Comparison of ENCODE assay signal across 1 cellular context in the genomic region with DNA sequence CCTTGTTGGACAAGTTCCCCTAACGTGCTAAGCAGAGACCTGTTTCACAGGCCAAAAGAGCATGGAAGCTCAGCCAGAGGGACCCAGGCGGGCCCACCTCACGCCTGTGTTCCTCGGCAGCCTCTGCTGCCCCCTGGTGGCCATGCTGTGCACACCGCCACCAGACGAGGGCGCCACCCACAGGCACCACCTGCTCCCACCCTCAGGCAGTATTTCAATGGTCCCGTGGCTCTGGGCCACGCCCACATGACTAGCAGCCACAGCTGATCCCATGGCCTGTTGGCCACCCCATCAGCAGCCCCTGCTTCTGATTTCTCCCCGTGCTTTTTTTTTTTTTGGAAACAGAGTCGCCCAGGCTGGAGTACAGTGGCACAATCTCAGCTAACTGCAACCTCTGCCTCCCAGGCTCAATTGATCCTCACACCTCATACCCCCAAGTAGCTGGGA.
TF ChIP-seq lines count a peak whose summit lies in the region.

No MANE protein-coding gene starts in this region.

TF ChIP-seq in HEK293, 187 proteins besides CTCF, POLR2A, EP300 and RAD21 (continued from another document and continues in another):
- TF ChIP-seq, protein P1, sequence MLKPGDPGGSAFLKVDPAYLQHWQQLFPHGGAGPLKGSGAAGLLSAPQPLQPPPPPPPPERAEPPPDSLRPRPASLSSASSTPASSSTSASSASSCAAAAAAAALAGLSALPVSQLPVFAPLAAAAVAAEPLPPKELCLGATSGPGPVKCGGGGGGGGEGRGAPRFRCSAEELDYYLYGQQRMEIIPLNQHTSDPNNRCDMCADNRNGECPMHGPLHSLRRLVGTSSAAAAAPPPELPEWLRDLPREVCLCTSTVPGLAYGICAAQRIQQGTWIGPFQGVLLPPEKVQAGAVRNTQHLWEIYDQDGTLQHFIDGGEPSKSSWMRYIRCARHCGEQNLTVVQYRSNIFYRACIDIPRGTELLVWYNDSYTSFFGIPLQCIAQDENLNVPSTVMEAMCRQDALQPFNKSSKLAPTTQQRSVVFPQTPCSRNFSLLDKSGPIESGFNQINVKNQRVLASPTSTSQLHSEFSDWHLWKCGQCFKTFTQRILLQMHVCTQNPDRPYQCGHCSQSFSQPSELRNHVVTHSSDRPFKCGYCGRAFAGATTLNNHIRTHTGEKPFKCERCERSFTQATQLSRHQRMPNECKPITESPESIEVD (tag by site-specific recombination; IDR thresholded peaks at IDR 0.05): no peak
- TF ChIP-seq ZNF549 (tag by site-specific recombination; IDR thresholded peaks at IDR 0.05): no peak
- peak; percentile 85 for TF ChIP-seq EGR2 (tag by site-specific recombination; IDR thresholded peaks at IDR 0.05; ENCODE audit: low read depth)
- TF ChIP-seq ZNF19 (tag by site-specific recombination; IDR thresholded peaks at IDR 0.05; ENCODE audit: low read depth): no peak
- TF ChIP-seq ZNF24 (tag by site-specific recombination; IDR thresholded peaks at IDR 0.05): no peak
- TF ChIP-seq ZNF10 (tag by site-specific recombination; IDR thresholded peaks at IDR 0.05): 0 out of 2 replicates have a peak, but pooled peaks have one; percentile 31
- peak; percentile 56 for TF ChIP-seq ZIC2 (tag by site-specific recombination; IDR thresholded peaks at IDR 0.05)
- TF ChIP-seq KLF1 (tag by site-specific recombination; IDR thresholded peaks at IDR 0.05): peak; percentile 91
- TF ChIP-seq, protein P2, sequence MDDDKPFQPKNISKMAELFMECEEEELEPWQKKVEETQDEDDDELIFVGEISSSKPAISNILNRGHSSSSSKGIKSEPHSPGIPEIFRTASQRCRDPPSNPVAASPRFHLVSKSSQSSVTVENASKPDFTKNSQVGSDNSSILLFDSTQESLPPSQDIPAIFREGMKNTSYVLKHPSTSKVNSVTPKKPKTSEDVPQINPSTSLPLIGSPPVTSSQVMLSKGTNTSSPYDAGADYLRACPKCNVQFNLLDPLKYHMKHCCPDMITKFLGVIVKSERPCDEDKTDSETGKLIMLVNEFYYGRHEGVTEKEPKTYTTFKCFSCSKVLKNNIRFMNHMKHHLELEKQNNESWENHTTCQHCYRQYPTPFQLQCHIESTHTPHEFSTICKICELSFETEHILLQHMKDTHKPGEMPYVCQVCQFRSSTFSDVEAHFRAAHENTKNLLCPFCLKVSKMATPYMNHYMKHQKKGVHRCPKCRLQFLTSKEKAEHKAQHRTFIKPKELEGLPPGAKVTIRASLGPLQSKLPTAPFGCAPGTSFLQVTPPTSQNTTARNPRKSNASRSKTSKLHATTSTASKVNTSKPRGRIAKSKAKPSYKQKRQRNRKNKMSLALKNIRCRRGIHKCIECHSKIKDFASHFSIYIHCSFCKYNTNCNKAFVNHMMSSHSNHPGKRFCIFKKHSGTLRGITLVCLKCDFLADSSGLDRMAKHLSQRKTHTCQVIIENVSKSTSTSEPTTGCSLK (tag by site-specific recombination; IDR thresholded peaks at IDR 0.05): no peak
- no peak for TF ChIP-seq ZNF555 (tag by site-specific recombination; conservative IDR thresholded peaks at IDR 0.05)
- no peak for TF ChIP-seq ZNF112 (tag by site-specific recombination; IDR thresholded peaks at IDR 0.05)
- no peak for TF ChIP-seq ZNF350 (tag by site-specific recombination; IDR thresholded peaks at IDR 0.05)
- TF ChIP-seq, protein P3, sequence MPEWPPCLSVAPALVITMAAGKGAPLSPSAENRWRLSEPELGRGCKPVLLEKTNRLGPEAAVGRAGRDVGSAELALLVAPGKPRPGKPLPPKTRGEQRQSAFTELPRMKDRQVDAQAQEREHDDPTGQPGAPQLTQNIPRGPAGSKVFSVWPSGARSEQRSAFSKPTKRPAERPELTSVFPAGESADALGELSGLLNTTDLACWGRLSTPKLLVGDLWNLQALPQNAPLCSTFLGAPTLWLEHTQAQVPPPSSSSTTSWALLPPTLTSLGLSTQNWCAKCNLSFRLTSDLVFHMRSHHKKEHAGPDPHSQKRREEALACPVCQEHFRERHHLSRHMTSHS (tag by site-specific recombination; IDR thresholded peaks at IDR 0.05): no peak
- no peak; the same call in 1 of the 2 replicates for TF ChIP-seq WT1 (tag by site-specific recombination; IDR thresholded peaks at IDR 0.05)
- no peak for TF ChIP-seq REPIN1 (tag by site-specific recombination; IDR thresholded peaks at IDR 0.05; ENCODE audit: low read depth)
- TF ChIP-seq ZNF239 (tag by site-specific recombination; IDR thresholded peaks at IDR 0.05): no peak
- peak; percentile 98 for TF ChIP-seq KLF9 (tag by site-specific recombination; IDR thresholded peaks at IDR 0.05; ENCODE audit: low read depth)
- TF ChIP-seq ZBTB48 (tag by site-specific recombination; IDR thresholded peaks at IDR 0.05): no peak
- TF ChIP-seq ZNF37A (tag by site-specific recombination; IDR thresholded peaks at IDR 0.05): no peak
- peak; percentile 71 for TF ChIP-seq ZNF654 (tag by site-specific recombination; IDR thresholded peaks at IDR 0.05; ENCODE audit: low read depth)
- TF ChIP-seq ZBTB1 (tag by site-specific recombination; IDR thresholded peaks at IDR 0.05): no peak
- no peak for TF ChIP-seq ZNF792 (tag by site-specific recombination; IDR thresholded peaks at IDR 0.05)
- no peak for TF ChIP-seq ZNF837 (tag by site-specific recombination; IDR thresholded peaks at IDR 0.05)
- TF ChIP-seq ZNF514 (tag by site-specific recombination; IDR thresholded peaks at IDR 0.05): no peak
- TF ChIP-seq ZNF777 (tag by site-specific recombination; IDR thresholded peaks at IDR 0.05; ENCODE audit: borderline replicate concordance): no peak
- TF ChIP-seq KLF8 (tag by site-specific recombination; IDR thresholded peaks at IDR 0.05): peak; percentile 81; the same call in 1 of the 2 replicates
- TF ChIP-seq KLF7 (tag by site-specific recombination; IDR thresholded peaks at IDR 0.05; ENCODE audit: borderline replicate concordance): peak; percentile 71; the same call in 1 of the 2 replicates
- TF ChIP-seq ZNF140 (tag by site-specific recombination; IDR thresholded peaks at IDR 0.05): no peak
- TF ChIP-seq TCF7L2 (IDR thresholded peaks at IDR 0.05; ENCODE audit: borderline replicate concordance, low read depth, low read length): no peak
- TF ChIP-seq, protein P4, sequence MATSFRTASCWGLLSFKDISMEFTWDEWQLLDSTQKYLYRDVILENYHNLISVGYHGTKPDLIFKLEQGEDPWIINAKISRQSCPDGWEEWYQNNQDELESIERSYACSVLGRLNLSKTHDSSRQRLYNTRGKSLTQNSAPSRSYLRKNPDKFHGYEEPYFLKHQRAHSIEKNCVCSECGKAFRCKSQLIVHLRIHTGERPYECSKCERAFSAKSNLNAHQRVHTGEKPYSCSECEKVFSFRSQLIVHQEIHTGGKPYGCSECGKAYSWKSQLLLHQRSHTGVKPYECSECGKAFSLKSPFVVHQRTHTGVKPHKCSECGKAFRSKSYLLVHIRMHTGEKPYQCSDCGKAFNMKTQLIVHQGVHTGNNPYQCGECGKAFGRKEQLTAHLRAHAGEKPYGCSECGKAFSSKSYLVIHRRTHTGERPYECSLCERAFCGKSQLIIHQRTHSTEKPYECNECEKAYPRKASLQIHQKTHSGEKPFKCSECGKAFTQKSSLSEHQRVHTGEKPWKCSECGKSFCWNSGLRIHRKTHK (tag by site-specific recombination; IDR thresholded peaks at IDR 0.05): no peak
- no peak for TF ChIP-seq ZNF211 (tag by site-specific recombination; IDR thresholded peaks at IDR 0.05; ENCODE audit: low read depth)
- peak; percentile 65 for TF ChIP-seq ZNF341 (tag by site-specific recombination; IDR thresholded peaks at IDR 0.05; ENCODE audit: low read depth)
- TF ChIP-seq, protein P5, sequence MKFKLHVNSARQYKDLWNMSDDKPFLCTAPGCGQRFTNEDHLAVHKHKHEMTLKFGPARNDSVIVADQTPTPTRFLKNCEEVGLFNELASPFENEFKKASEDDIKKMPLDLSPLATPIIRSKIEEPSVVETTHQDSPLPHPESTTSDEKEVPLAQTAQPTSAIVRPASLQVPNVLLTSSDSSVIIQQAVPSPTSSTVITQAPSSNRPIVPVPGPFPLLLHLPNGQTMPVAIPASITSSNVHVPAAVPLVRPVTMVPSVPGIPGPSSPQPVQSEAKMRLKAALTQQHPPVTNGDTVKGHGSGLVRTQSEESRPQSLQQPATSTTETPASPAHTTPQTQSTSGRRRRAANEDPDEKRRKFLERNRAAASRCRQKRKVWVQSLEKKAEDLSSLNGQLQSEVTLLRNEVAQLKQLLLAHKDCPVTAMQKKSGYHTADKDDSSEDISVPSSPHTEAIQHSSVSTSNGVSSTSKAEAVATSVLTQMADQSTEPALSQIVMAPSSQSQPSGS (tag by site-specific recombination; IDR thresholded peaks at IDR 0.05; ENCODE audit: low read depth): no peak
- TF ChIP-seq ZNF501 (tag by site-specific recombination; IDR thresholded peaks at IDR 0.05): peak; percentile 73; the same call in 1 of the 2 replicates
- TF ChIP-seq, protein P6, sequence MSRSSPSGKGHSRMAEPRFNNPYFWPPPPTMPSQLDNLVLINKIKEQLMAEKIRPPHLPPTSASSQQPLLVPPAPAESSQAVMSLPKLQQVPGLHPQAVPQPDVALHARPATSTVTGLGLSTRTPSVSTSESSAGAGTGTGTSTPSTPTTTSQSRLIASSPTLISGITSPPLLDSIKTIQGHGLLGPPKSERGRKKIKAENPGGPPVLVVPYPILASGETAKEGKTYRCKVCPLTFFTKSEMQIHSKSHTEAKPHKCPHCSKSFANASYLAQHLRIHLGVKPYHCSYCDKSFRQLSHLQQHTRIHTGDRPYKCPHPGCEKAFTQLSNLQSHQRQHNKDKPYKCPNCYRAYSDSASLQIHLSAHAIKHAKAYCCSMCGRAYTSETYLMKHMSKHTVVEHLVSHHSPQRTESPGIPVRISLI (tag by site-specific recombination; IDR thresholded peaks at IDR 0.05): peak; percentile 63; the same call in 1 of the 2 replicates
- no peak for TF ChIP-seq ZNF747 (tag by site-specific recombination; IDR thresholded peaks at IDR 0.05)
- TF ChIP-seq ZNF169 (tag by site-specific recombination; IDR thresholded peaks at IDR 0.05): no peak
- TF ChIP-seq ZNF202 (tag by site-specific recombination; IDR thresholded peaks at IDR 0.05; ENCODE audit: borderline replicate concordance): no peak
- TF ChIP-seq, protein P7, sequence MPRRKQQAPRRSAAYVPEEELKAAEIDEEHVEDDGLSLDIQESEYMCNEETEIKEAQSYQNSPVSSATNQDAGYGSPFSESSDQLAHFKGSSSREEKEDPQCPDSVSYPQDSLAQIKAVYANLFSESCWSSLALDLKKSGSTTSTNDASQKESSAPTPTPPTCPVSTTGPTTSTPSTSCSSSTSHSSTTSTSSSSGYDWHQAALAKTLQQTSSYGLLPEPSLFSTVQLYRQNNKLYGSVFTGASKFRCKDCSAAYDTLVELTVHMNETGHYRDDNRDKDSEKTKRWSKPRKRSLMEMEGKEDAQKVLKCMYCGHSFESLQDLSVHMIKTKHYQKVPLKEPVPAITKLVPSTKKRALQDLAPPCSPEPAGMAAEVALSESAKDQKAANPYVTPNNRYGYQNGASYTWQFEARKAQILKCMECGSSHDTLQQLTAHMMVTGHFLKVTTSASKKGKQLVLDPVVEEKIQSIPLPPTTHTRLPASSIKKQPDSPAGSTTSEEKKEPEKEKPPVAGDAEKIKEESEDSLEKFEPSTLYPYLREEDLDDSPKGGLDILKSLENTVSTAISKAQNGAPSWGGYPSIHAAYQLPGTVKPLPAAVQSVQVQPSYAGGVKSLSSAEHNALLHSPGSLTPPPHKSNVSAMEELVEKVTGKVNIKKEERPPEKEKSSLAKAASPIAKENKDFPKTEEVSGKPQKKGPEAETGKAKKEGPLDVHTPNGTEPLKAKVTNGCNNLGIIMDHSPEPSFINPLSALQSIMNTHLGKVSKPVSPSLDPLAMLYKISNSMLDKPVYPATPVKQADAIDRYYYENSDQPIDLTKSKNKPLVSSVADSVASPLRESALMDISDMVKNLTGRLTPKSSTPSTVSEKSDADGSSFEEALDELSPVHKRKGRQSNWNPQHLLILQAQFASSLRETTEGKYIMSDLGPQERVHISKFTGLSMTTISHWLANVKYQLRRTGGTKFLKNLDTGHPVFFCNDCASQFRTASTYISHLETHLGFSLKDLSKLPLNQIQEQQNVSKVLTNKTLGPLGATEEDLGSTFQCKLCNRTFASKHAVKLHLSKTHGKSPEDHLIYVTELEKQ (tag by site-specific recombination; IDR thresholded peaks at IDR 0.05; ENCODE audit: borderline replicate concordance): no peak
- no peak for TF ChIP-seq ZNF132 (tag by site-specific recombination; IDR thresholded peaks at IDR 0.05; ENCODE audit: borderline replicate concordance)
- TF ChIP-seq ZNF521 (tag by site-specific recombination; IDR thresholded peaks at IDR 0.05): no peak
- no peak for TF ChIP-seq ZBTB20 (tag by site-specific recombination; IDR thresholded peaks at IDR 0.05)
- peak; percentile 80 for TF ChIP-seq SCRT2 (tag by site-specific recombination; IDR thresholded peaks at IDR 0.05)
- TF ChIP-seq, protein P8, sequence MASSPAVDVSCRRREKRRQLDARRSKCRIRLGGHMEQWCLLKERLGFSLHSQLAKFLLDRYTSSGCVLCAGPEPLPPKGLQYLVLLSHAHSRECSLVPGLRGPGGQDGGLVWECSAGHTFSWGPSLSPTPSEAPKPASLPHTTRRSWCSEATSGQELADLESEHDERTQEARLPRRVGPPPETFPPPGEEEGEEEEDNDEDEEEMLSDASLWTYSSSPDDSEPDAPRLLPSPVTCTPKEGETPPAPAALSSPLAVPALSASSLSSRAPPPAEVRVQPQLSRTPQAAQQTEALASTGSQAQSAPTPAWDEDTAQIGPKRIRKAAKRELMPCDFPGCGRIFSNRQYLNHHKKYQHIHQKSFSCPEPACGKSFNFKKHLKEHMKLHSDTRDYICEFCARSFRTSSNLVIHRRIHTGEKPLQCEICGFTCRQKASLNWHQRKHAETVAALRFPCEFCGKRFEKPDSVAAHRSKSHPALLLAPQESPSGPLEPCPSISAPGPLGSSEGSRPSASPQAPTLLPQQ (tag by site-specific recombination; IDR thresholded peaks at IDR 0.05): peak; percentile 100
- no peak for TF ChIP-seq ZNF354C (tag by site-specific recombination; IDR thresholded peaks at IDR 0.05; ENCODE audit: borderline replicate concordance, low read depth)
- TF ChIP-seq ZNF394 (tag by site-specific recombination; IDR thresholded peaks at IDR 0.05; ENCODE audit: borderline replicate concordance): peak; percentile 82
- TF ChIP-seq, protein P9, sequence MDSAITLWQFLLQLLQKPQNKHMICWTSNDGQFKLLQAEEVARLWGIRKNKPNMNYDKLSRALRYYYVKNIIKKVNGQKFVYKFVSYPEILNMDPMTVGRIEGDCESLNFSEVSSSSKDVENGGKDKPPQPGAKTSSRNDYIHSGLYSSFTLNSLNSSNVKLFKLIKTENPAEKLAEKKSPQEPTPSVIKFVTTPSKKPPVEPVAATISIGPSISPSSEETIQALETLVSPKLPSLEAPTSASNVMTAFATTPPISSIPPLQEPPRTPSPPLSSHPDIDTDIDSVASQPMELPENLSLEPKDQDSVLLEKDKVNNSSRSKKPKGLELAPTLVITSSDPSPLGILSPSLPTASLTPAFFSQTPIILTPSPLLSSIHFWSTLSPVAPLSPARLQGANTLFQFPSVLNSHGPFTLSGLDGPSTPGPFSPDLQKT (IDR thresholded peaks at IDR 0.05; ENCODE audit: borderline replicate concordance, low read depth, low read length): no peak
- peak; percentile 88 for TF ChIP-seq ZFHX2 (tag by site-specific recombination; conservative IDR thresholded peaks at IDR 0.05)
